ENCODE assay signal across 12 cellular contexts in the genomic region with DNA sequence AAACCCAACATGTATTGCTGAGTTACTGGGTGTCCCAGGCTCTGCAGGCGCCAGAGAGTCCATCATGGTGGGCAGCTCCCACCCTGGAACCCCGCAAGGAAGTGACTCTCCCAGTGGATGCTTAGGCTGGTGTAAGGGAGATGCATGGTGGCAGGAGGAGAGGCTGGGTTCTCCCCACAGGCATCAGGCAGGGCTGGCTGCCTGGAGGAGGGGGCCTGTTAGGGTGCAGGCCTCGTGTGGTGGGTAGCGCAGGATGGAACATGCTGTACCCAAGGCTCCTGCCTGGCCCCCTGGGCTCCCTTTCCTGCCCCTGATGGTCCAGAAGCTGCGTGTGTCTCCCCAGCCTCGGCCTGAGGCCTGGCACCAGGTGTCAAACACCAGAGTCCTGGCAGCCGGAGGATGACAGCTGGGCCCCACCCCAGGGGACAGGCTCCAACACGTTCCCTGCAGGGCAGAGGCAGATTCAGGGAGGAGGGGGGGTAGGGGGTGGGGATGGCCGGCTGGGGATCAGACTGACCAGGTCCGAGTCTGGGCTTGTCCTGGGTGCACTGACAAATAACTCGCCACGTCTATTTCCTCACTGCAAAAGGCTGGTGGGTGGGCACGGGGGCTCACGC. TPM values are rescaled to one million over a fixed set of nuclear protein-coding genes. Genes with fewer than 3 reads are reported as not detected.
DNase-seq lines count a peak whose midpoint lies in the region; ATAC-seq and TF ChIP-seq lines count a peak whose summit lies in the region.
"Had no signal": no experiment of that assay in that cellular context is flagged by ENCODE, and none has a peak within 500 bp of the region (broad histone marks: within the 10 kb centered on the region; RNA-seq: fewer than 3 reads in every experiment).

No MANE protein-coding gene starts in this region.

- no peak for DNase-seq in GM06990 (ENCODE audit: extremely low read depth, insufficient read length)
- peak; percentile 88 to 91 for DNase-seq in NCI-H524 (lab: John Stamatoyannopoulos, UW)
- DNase-seq in psoas muscle = peak; percentile 75 to 92
- DNase-seq in UCSD-AML1 (lab: John Stamatoyannopoulos, UW; ENCODE audit: unreplicated experiment) = no peak
- DNase-seq in stimulated activated effector memory CD8-positive, alpha-beta T cell treated with anti-CD3 and anti-CD28 coated beads, Interleukin-12 subunit alpha, Interleukin-12 subunit beta, amount 100 ng/mL, for 72 hours (ENCODE audit: low spot score in 2 of 2) = no peak
- DNase-seq: activated CD8-positive, alpha-beta memory T cell treated with anti-CD3 and anti-CD28 coated beads for 24 hours; activated naive CD4-positive, alpha-beta T cell treated with anti-CD3 and anti-CD28 coated beads for 36 hours had no signal

- H3K27me3 ChIP-seq in GM06990 (replicated peaks; ENCODE audit: control insufficient read depth, insufficient read depth, low read length) = no peaks in the 10 kb centered on the region
- H3K27me3 ChIP-seq in psoas muscle (ENCODE audit: insufficient read depth in 3 of 3, low read length in 2 of 3) = no peaks in the 10 kb centered on the region

- no peaks in the 10 kb centered on the region for H3K36me3 Mint-ChIP-seq in stimulated activated effector memory CD8-positive, alpha-beta T cell treated with anti-CD3 and anti-CD28 coated beads, Interleukin-12 subunit alpha, Interleukin-12 subunit beta, amount 100 ng/mL, for 72 hours

- H3K4me1 ChIP-seq in psoas muscle = peaks cover 53% of the 10 kb centered on the region

- H3K27ac ChIP-seq in psoas muscle = peak overlapping the region; percentile 97

- H3K9me3 ChIP-seq in psoas muscle = no peaks in the 10 kb centered on the region

- no peak overlapping the region for H3K27ac Mint-ChIP-seq in stimulated activated effector memory CD8-positive, alpha-beta T cell treated with anti-CD3 and anti-CD28 coated beads, Interleukin-12 subunit alpha, Interleukin-12 subunit beta, amount 100 ng/mL, for 72 hours
- H3K27ac Mint-ChIP-seq: activated naive CD4-positive, alpha-beta T cell treated with anti-CD3 and anti-CD28 coated beads for 36 hours had no signal

- TF ChIP-seq CTCF in GM06990 (IDR thresholded peaks at IDR 0.05; ENCODE audit: insufficient read depth, low read length, poor library complexity, severe bottlenecking) (no peak), psoas muscle (IDR thresholded peaks at IDR 0.05) (no peak)

- intact Hi-C loops in psoas muscle (cut with DNase I) = loop anchor here in 1 of 2 donors (2.0 kb wide), 1 partner anchor 26 kb away; no protein-coding TSS in a partner anchor

- no peak overlapping the region for H3K4me3 Mint-ChIP-seq in stimulated activated effector memory CD8-positive, alpha-beta T cell treated with anti-CD3 and anti-CD28 coated beads, Interleukin-12 subunit alpha, Interleukin-12 subunit beta, amount 100 ng/mL, for 72 hours
- H3K4me3 Mint-ChIP-seq: activated naive CD4-positive, alpha-beta T cell treated with anti-CD3 and anti-CD28 coated beads for 36 hours had no signal

- peaks cover 10% of the 10 kb centered on the region for H3K4me1 Mint-ChIP-seq in stimulated activated effector memory CD8-positive, alpha-beta T cell treated with anti-CD3 and anti-CD28 coated beads, Interleukin-12 subunit alpha, Interleukin-12 subunit beta, amount 100 ng/mL, for 72 hours

- peak; percentile 64 for ATAC-seq in esophagus mucosa
- peak; percentile 78 to 83 (median 82) for ATAC-seq in psoas muscle
- no peak for ATAC-seq in stimulated activated effector memory CD8-positive, alpha-beta T cell treated with anti-CD3 and anti-CD28 coated beads, Interleukin-12 subunit alpha, Interleukin-12 subunit beta, amount 100 ng/mL, for 72 hours
- no peak for ATAC-seq in HG03025 (IDR thresholded peaks at IDR 0.05; ENCODE audit: low FRiP score, unreplicated experiment)
- ATAC-seq in GM18505 (IDR thresholded peaks at IDR 0.05; ENCODE audit: unreplicated experiment) = no peak

- 28 to 42% (median 28%) methylated on average over 12 to 14 of the region's 14 CpGs for WGBS in psoas muscle, 3 donors

- no peaks in the 10 kb centered on the region for H3K36me3 ChIP-seq in GM06990 (ENCODE audit: control insufficient read depth, insufficient read depth, low read length)
- no peaks in the 10 kb centered on the region for H3K36me3 ChIP-seq in psoas muscle (ENCODE audit: insufficient read depth in 1 of 2, low read depth in 1 of 2)

- no peak for TF ChIP-seq POLR2A in GM18505 (IDR thresholded peaks at IDR 0.05; ENCODE audit: borderline replicate concordance, extremely low read depth, insufficient read depth, insufficient read length)

- H3K4me3 ChIP-seq in GM06990 (replicated peaks; ENCODE audit: low read depth, low read length) (peak overlapping the region; percentile 56), psoas muscle (no peak overlapping the region)

- H3K9me3 Mint-ChIP-seq in stimulated activated effector memory CD8-positive, alpha-beta T cell treated with anti-CD3 and anti-CD28 coated beads, Interleukin-12 subunit alpha, Interleukin-12 subunit beta, amount 100 ng/mL, for 72 hours = no peaks in the 10 kb centered on the region
- H3K9me3 Mint-ChIP-seq: activated naive CD4-positive, alpha-beta T cell treated with anti-CD3 and anti-CD28 coated beads for 36 hours had no signal

RNA-seq across cellular contexts. Expression of gene CIBAR2, which starts 40.2 kb away (rescaled TPM):
- total RNA-seq in esophagus mucosa (not detected), psoas muscle (under 1 TPM in 1 of 4 donors, not detected in 3; 0.36 TPM)
- not detected for polyA plus RNA-seq in psoas muscle
- total RNA-seq: activated naive CD4-positive, alpha-beta T cell treated with anti-CD3 and anti-CD28 coated beads for 36 hours; cerebellum; fibroblast of lung had no signal
- polyA plus RNA-seq: fibroblast of lung had no signal

Comparison
In these comparisons a context has a peak if more than half of its experiments do, and no peak if none do; other contexts are left out.
1. DNase-seq: peak in NCI-H524 (2 of 2) and psoas muscle (2 of 2); none in GM06990 (single experiment), UCSD-AML1 (single experiment) and stimulated activated effector memory CD8-positive, alpha-beta T cell treated with anti-CD3 and anti-CD28 coated beads, Interleukin-12 subunit alpha, Interleukin-12 subunit beta, amount 100 ng/mL, for 72 hours (0 of 2).
2. ATAC-seq: peak in esophagus mucosa (single experiment) and psoas muscle (4 of 4); none in stimulated activated effector memory CD8-positive, alpha-beta T cell treated with anti-CD3 and anti-CD28 coated beads, Interleukin-12 subunit alpha, Interleukin-12 subunit beta, amount 100 ng/mL, for 72 hours (single experiment), HG03025 (single experiment) and GM18505 (single experiment).